ENCODE assay signal across 1 cellular context in the genomic region with DNA sequence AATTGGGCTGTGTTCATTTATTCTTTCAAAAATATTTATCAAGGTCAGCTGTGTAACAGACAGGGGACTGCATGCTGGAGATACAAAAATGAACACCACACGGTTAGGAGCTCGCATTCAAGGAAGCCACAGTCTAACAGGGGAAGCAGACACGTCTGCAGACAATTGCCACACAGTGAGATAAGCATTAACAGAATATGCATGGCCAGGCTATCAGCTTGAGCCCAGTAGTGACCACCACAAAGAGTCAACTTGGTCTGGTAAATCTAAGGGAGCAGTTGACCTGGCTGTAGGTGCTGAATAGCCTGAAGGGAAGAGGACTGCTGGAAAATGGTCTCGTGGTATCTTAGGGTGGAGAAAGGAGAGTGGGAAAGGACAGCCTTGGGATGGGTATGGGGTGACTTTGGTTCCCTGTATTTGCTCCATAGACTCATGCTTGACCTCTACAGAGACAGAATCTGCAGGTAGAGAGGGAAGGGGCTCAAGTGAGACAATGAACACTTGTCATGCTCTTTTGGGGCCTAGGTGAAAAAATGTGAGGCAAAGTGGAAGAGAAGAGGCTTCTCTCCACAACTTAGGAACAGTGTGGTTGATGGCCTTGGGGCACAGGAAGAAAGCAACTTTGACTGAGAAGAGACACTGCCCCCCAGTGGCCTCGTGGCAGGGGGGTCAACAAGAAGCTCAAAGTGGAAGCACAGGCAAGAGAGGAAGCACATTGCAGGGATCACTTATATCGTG.
TF ChIP-seq lines count a peak whose summit lies in the region.

No MANE protein-coding gene starts in this region.

TF ChIP-seq in K562, 482 proteins besides CTCF, POLR2A, EP300 and RAD21 (continued from another document and continues in another):
- TF ChIP-seq CHD7 (IDR thresholded peaks at IDR 0.05; ENCODE audit: low read depth, low read length) (no peak), ZBTB9 (CRISPR knock-in tag; IDR thresholded peaks at IDR 0.05) (peak; percentile 69; the same call in 1 of the 2 replicates), FOXK2 (conservative IDR thresholded peaks at IDR 0.05 in 1 of 2, IDR thresholded peaks at IDR 0.05 in 1 of 2; ENCODE audit: low read depth in 2 of 2) (peak in 1 of 2 experiments; percentile 29; a peak in 1 of 4 replicates), TSHZ1 (CRISPR knock-in tag; IDR thresholded peaks at IDR 0.05) (no peak), ZC3H4 (CRISPR knock-in tag; IDR thresholded peaks at IDR 0.05; ENCODE audit: borderline replicate concordance) (no peak), MLX (CRISPR knock-in tag; conservative IDR thresholded peaks at IDR 0.05) (no peak), KDM5B (IDR thresholded peaks at IDR 0.05; ENCODE audit: insufficient replicate concordance, low read depth, low read length) (no peak), HDAC2 (IDR thresholded peaks at IDR 0.05) (0 out of 2 replicates have a peak, but pooled peaks have one; percentile 18), ZNF551 (CRISPR knock-in tag; IDR thresholded peaks at IDR 0.05) (no peak), HIVEP1 (CRISPR knock-in tag; IDR thresholded peaks at IDR 0.05) (0 out of 2 replicates have a peak, but pooled peaks have one; percentile 20), ZNF12 (CRISPR knock-in tag; IDR thresholded peaks at IDR 0.05) (no peak), HDGF (IDR thresholded peaks at IDR 0.05) (no peak), COPS2 (conservative IDR thresholded peaks at IDR 0.05) (no peak), ZFPM2 (CRISPR knock-in tag; IDR thresholded peaks at IDR 0.05) (no peak)
- TF ChIP-seq, protein P1, sequence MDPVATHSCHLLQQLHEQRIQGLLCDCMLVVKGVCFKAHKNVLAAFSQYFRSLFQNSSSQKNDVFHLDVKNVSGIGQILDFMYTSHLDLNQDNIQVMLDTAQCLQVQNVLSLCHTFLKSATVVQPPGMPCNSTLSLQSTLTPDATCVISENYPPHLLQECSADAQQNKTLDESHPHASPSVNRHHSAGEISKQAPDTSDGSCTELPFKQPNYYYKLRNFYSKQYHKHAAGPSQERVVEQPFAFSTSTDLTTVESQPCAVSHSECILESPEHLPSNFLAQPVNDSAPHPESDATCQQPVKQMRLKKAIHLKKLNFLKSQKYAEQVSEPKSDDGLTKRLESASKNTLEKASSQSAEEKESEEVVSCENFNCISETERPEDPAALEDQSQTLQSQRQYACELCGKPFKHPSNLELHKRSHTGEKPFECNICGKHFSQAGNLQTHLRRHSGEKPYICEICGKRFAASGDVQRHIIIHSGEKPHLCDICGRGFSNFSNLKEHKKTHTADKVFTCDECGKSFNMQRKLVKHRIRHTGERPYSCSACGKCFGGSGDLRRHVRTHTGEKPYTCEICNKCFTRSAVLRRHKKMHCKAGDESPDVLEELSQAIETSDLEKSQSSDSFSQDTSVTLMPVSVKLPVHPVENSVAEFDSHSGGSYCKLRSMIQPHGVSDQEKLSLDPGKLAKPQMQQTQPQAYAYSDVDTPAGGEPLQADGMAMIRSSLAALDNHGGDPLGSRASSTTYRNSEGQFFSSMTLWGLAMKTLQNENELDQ (CRISPR knock-in tag; IDR thresholded peaks at IDR 0.05; ENCODE audit: borderline replicate concordance), result no peak
- TF ChIP-seq, protein P2, sequence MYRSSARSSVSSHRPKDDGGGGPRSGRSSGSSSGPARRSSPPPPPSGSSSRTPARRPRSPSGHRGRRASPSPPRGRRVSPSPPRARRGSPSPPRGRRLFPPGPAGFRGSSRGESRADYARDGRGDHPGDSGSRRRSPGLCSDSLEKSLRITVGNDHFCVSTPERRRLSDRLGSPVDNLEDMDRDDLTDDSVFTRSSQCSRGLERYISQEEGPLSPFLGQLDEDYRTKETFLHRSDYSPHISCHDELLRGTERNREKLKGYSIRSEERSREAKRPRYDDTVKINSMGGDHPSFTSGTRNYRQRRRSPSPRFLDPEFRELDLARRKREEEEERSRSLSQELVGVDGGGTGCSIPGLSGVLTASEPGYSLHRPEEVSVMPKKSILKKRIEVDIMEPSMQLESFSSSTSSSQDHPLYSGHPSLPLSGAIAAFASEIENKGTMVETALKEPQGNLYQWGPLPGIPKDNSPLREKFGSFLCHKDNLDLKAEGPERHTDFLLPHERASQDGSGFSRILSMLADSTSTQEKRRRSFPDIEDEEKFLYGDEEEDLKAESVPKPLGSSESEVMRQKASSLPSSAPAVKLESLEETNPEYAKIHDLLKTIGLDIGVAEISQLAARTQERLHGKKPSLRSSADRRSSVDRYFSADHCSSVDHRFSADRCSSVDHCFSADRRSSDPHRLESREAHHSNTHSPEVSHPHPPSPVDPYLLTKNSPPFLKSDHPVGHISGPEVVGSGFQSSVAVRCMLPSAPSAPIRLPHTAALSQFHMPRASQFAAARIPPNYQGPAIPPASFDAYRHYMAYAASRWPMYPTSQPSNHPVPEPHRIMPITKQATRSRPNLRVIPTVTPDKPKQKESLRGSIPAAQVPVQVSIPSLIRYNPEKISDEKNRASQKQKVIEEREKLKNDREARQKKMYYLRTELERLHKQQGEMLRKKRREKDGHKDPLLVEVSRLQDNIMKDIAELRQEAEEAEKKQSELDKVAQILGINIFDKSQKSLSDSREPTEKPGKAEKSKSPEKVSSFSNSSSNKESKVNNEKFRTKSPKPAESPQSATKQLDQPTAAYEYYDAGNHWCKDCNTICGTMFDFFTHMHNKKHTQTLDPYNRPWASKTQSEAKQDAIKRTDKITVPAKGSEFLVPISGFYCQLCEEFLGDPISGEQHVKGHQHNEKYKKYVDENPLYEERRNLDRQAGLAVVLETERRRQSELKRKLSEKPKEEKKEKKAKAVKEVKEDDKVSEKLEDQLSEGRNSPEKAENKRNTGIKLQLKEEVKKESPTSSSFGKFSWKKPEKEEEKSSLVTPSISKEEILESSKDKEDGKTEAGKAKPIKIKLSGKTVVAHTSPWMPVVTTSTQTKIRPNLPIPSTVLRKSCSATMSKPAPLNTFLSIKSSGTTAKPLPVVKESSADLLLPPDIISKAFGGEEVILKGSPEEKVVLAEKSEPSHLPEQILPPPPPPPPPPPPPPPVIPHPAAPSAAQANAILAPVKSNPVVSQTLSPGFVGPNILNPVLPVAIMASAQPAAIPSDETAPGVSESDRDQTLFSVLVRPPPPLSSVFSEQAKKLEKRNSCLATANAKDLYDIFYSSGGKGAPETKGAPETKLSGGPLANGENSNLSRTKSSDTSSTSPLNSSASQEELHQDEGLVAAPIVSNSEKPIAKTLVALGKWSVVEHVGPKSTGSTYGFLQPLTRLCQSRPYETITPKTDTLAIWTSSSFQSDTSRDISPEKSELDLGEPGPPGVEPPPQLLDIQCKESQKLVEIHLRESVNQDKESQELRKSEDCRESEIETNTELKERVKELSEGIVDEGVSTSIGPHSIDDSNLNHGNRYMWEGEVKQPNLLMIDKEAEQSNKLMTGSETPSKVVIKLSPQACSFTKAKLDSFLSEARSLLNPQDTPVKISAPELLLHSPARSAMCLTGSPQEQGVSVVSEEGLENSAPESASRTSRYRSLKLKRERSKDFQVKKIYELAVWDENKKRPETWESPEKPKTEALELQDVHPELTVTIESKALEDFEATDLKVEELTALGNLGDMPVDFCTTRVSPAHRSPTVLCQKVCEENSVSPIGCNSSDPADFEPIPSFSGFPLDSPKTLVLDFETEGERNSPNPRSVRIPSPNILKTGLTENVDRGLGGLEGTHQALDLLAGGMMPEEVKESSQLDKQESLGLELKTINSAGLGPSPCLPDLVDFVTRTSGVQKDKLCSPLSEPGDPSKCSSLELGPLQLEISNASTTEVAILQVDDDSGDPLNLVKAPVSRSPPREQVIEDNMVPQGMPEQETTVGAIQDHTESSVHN (IDR thresholded peaks at IDR 0.05; ENCODE audit: borderline replicate concordance in 1 of 2, low read depth in 1 of 2), result no peak
